Comparison of ENCODE assay signal across 7 cellular contexts in genomic region chr12:52006726-52007157, GRCh38. TPM values are rescaled to one million over a fixed set of nuclear protein-coding genes. Genes with fewer than 3 reads are reported as not detected.
DNase-seq lines count a peak whose midpoint lies in the region; ATAC-seq and TF ChIP-seq lines count a peak whose summit lies in the region.

TAMALIN (plus strand) TSS chr12:52006946; CDS start chr12:52007020, 74 bp downstream.

- H3K4me3 Mint-ChIP-seq in activated naive CD8-positive, alpha-beta T cell = peak within 1 kb of the TSS; percentile 91

- H3K4me1 Mint-ChIP-seq in activated naive CD8-positive, alpha-beta T cell (ENCODE audit: low read depth) = peaks cover 22% of the 10 kb centered on the region

- ATAC-seq in GM19455 (IDR thresholded peaks at IDR 0.05; ENCODE audit: unreplicated experiment) = no peak

- in situ Hi-C loops in HAP-1 (cut with MboI; ENCODE audit: low sequenced_read_pairs) = no loop called here

- no peaks in the 10 kb centered on the region for H3K27me3 Mint-ChIP-seq in activated naive CD8-positive, alpha-beta T cell

- H3K4me3 ChIP-seq in HAP-1 (peak within 1 kb of the TSS; percentile 54), SJCRH30 (peak within 1 kb of the TSS; percentile 76), left ventricle myocardium inferior (peak within 1 kb of the TSS; percentile 86), rectal smooth muscle tissue (ENCODE audit: low read length) (peak within 1 kb of the TSS; percentile 71), vagina (peak within 1 kb of the TSS; percentile 87 to 100)

- H3K36me3 ChIP-seq in HAP-1 (replicated peaks) (no peaks in the 10 kb centered on the region; the same call in none of the 2 replicates), SJCRH30 (no peaks in the 10 kb centered on the region), left ventricle myocardium inferior (peaks cover 15% of the 10 kb centered on the region), rectal smooth muscle tissue (ENCODE audit: control insufficient read depth, insufficient read depth, low read length) (peaks cover 5% of the 10 kb centered on the region), vagina (no peaks in the 10 kb centered on the region)

- TF ChIP-seq POLR2A in vagina (IDR thresholded peaks at IDR 0.05) = peak in 1 of 2 donors; percentile 95

- H3K27ac ChIP-seq in SJCRH30 (no peak within 1 kb of the TSS), left ventricle myocardium inferior (replicated peaks) (peak within 1 kb of the TSS; percentile 97), rectal smooth muscle tissue (ENCODE audit: low read depth, low read length) (peak within 1 kb of the TSS; percentile 70), vagina (peak within 1 kb of the TSS; percentile 96)

- TF ChIP-seq CTCF in left ventricle myocardium inferior (IDR thresholded peaks at IDR 0.05; ENCODE audit: borderline replicate concordance) (no peak), vagina (IDR thresholded peaks at IDR 0.05) (no peak)

- H3K36me3 Mint-ChIP-seq in activated naive CD8-positive, alpha-beta T cell = no peaks in the 10 kb centered on the region

- H3K9me3 ChIP-seq in HAP-1 = no peaks in the 10 kb centered on the region
- H3K9me3 ChIP-seq in SJCRH30 (replicated peaks) = no peaks in the 10 kb centered on the region
- H3K9me3 ChIP-seq in left ventricle myocardium inferior (replicated peaks) = no peaks in the 10 kb centered on the region
- H3K9me3 ChIP-seq in vagina = no peaks in the 10 kb centered on the region

- peaks cover 7% of the 10 kb centered on the region for H3K4me1 ChIP-seq in HAP-1
- peaks cover 36% of the 10 kb centered on the region for H3K4me1 ChIP-seq in SJCRH30
- peaks cover 68% of the 10 kb centered on the region for H3K4me1 ChIP-seq in left ventricle myocardium inferior
- peaks cover 9% of the 10 kb centered on the region for H3K4me1 ChIP-seq in rectal smooth muscle tissue (ENCODE audit: control insufficient read depth, insufficient read depth, low read length)
- peaks cover 53% of the 10 kb centered on the region for H3K4me1 ChIP-seq in vagina

- H3K27me3 ChIP-seq in HAP-1 (ENCODE audit: low read depth) (no peaks in the 10 kb centered on the region), SJCRH30 (no peaks in the 10 kb centered on the region), left ventricle myocardium inferior (ENCODE audit: low read depth) (peaks cover 31% of the 10 kb centered on the region), rectal smooth muscle tissue (ENCODE audit: control insufficient read depth, insufficient read depth, low read length) (peaks cover 13% of the 10 kb centered on the region), vagina (no peaks in the 10 kb centered on the region)

- peak within 1 kb of the TSS; percentile 87 for H3K27ac Mint-ChIP-seq in activated naive CD8-positive, alpha-beta T cell

- H3K9me3 Mint-ChIP-seq in activated naive CD8-positive, alpha-beta T cell (ENCODE audit: low read depth) = no peaks in the 10 kb centered on the region

- no peak within 1 kb of the TSS for H3K9ac ChIP-seq in rectal smooth muscle tissue (ENCODE audit: low read length)

- DNase-seq in HAP-1 (ENCODE audit: low spot score in 2 of 2) = peak; percentile 27 to 82
- DNase-seq in SJCRH30 = peak; percentile 80 to 87
- peak; percentile 79 for DNase-seq in left ventricle myocardium inferior
- no peak for DNase-seq in vagina (ENCODE audit: extremely low spot score in 2 of 2)

- intact Hi-C loops in left ventricle myocardium inferior (cut with micrococcal nuclease) = no loop called here
- intact Hi-C loops in vagina (cut with DNase I) = no loop called here

RNA-seq across cellular contexts. Expression of gene TAMALIN, which starts in this region (rescaled TPM):
- 3.3 and 4.5 TPM in 2 replicates for total RNA-seq in SJCRH30 (2014; rRNA removed; shearing (Covaris generic))
- total RNA-seq in left ventricle myocardium inferior = 20.0 TPM
- 47.1 TPM for total RNA-seq in vagina

Comparison
In these comparisons a context has a peak if more than half of its experiments do, and no peak if none do; other contexts are left out.
1. DNase-seq: peak in HAP-1 (2 of 2), SJCRH30 (2 of 2) and left ventricle myocardium inferior (single experiment); none in vagina (0 of 2).
2. Peak in every context shown above with its lines, with median percentiles within 50 percentile points of each other: H3K4me3 ChIP-seq.